8 cellular contexts compared by ENCODE assay signal in genomic region chr18:24359787-24360186, GRCh38. TPM values are rescaled to one million over a fixed set of nuclear protein-coding genes. Genes with fewer than 3 reads are reported as not detected.
A peak's percentile ranks its signal among the peaks of the same experiment; 100 is the strongest.
DNase-seq lines count a peak whose midpoint lies in the region; ATAC-seq and TF ChIP-seq lines count a peak whose summit lies in the region.
"Not testable (repeated sequence)": the region's sequence is repeated elsewhere in the genome, so short reads cannot be mapped to it uniquely, and the experiment has no call there.

No MANE protein-coding gene starts in this region.

- not testable (repeated sequence) for H3K9me3 Mint-ChIP-seq in progenitor cell of endocrine pancreas (ENCODE audit: low read depth)

- peak; percentile 22; the same call in 1 of the 2 replicates for TF ChIP-seq CTCF in GM12875 (IDR thresholded peaks at IDR 0.05; ENCODE audit: borderline replicate concordance, insufficient read depth, low read depth, low read length)
- peak; percentile 56 to 75 (median 68) for TF ChIP-seq CTCF in body of pancreas (IDR thresholded peaks at IDR 0.05)
- TF ChIP-seq CTCF in left ventricle myocardium inferior (IDR thresholded peaks at IDR 0.05; ENCODE audit: borderline replicate concordance), result peak; percentile 72
- TF ChIP-seq CTCF in progenitor cell of endocrine pancreas (IDR thresholded peaks at IDR 0.05; ENCODE audit: unreplicated experiment), result peak; percentile 83

- not testable (repeated sequence) for H3K36me3 ChIP-seq in body of pancreas (replicated peaks in 1 of 2; ENCODE audit: insufficient read depth in 1 of 2, low read depth in 2 of 2); left ventricle myocardium inferior

- in situ Hi-C loops in SK-MEL-5 (cut with HindIII; ENCODE audit: low pct_unique_long_range_greater_than_20kb, low sequenced_read_pairs), result not testable (repeated sequence)

- peak overlapping the region; percentile 45 for H3K27ac Mint-ChIP-seq in progenitor cell of endocrine pancreas

- not testable (repeated sequence) for H3K27me3 ChIP-seq in body of pancreas; left ventricle myocardium inferior (ENCODE audit: low read depth)

- H3K27ac ChIP-seq in body of pancreas; left ventricle myocardium inferior (replicated peaks): not testable (repeated sequence)

- H3K4me3 ChIP-seq in GM12875 (ENCODE audit: low read depth, low read length); body of pancreas; left ventricle myocardium inferior: not testable (repeated sequence)

- intact Hi-C loops in body of pancreas (cut with DNase I), result loop anchor here (5.0 kb wide), 1 partner anchor 133 kb away; no protein-coding TSS in a partner anchor
- intact Hi-C loops in left ventricle myocardium inferior (cut with micrococcal nuclease), result loop anchor here (5.0 kb wide), 1 partner anchor 128 kb away; no protein-coding TSS in a partner anchor

- DNase-seq in AG08395 (ENCODE audit: low spot score) (peak; percentile 62), NCI-H146 treated with DMSO at 0.1 percent for 48 hours (lab: John Stamatoyannopoulos, UW; ENCODE audit: unreplicated experiment) (peak; percentile 76), SK-MEL-5 (ENCODE audit: low read depth, low spot score) (peak; percentile 72), body of pancreas (peak in 2 of 4 donors; percentile 8)
- DNase-seq in left ventricle myocardium inferior; progenitor cell of endocrine pancreas (ENCODE audit: low spot score, unreplicated experiment): not testable (repeated sequence)

- not testable (repeated sequence) for H3K36me3 Mint-ChIP-seq in progenitor cell of endocrine pancreas (ENCODE audit: insufficient read depth)

- H3K9me3 ChIP-seq in body of pancreas; left ventricle myocardium inferior (replicated peaks): not testable (repeated sequence)

- H3K4me1 ChIP-seq in body of pancreas, left ventricle myocardium inferior: not testable (repeated sequence)

- 15 to 25% methylated on average over 7 of the region's 7 CpGs for WGBS in body of pancreas, 2 donors

- H3K4me3 Mint-ChIP-seq in progenitor cell of endocrine pancreas (ENCODE audit: low read depth), result peak overlapping the region; percentile 45

- H3K27me3 Mint-ChIP-seq in progenitor cell of endocrine pancreas, result not testable (repeated sequence)

- not testable (repeated sequence) for TF ChIP-seq POLR2A in body of pancreas (IDR thresholded peaks at IDR 0.05)

- H3K4me1 Mint-ChIP-seq in progenitor cell of endocrine pancreas (ENCODE audit: low read depth), result not testable (repeated sequence)

- ATAC-seq in HG02884 (IDR thresholded peaks at IDR 0.05; ENCODE audit: unreplicated experiment) (peak; percentile 72), body of pancreas (peak; percentile 73)

RNA-seq across cellular contexts. Expression of gene OSBPL1A, which starts 37.8 kb away (rescaled TPM):
- total RNA-seq in SK-MEL-5 (2014; rRNA removed; shearing (Covaris generic)), result 84.6 and 84.7 TPM in 2 replicates
- polyA plus RNA-seq in SK-MEL-5 (2015; cell fraction: cytosol; rRNA removed), result 46.3 and 67.9 TPM in 2 replicates
- polyA plus RNA-seq in SK-MEL-5 (2015; cell fraction: nucleus; rRNA removed), result 103 and 115 TPM in 2 replicates
- total RNA-seq in body of pancreas (10 to 100 TPM; 20.5 to 78.4 TPM), left ventricle myocardium inferior (82.8 TPM), progenitor cell of endocrine pancreas (15.0 and 19.5 TPM in 2 replicates)

Comparison
In these comparisons a context has a peak if more than half of its experiments do, and no peak if none do; other contexts are left out.
1. CTCF ChIP-seq: peak in every context shown above with its lines; median percentile 83 in progenitor cell of endocrine pancreas; 72 in left ventricle myocardium inferior; 68 in body of pancreas; 22 in GM12875.